18 cellular contexts compared by ENCODE assay signal in the genomic region with DNA sequence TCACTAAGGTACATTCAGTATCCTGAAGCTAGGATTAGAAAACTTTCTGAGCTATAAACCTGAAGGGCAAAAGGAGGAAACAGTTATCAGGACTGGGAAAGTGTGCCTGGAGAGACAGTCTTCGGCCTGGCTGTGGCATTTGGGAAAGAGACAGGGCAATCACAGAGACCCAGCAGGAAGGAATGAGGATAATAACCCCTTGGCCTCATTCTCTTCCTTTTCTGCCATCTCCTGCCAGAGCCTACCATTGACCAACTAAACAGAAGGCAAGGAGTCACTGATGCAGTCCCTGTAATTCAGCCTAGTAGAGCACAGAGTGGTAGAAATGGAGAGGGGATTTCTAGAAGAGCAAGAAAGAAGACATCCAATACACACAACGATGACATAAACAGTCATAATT.
DNase-seq lines count a peak whose midpoint lies in the region; ATAC-seq and TF ChIP-seq lines count a peak whose summit lies in the region.
"Had no signal": no experiment of that assay in that cellular context is flagged by ENCODE, and none has a peak within 500 bp of the region (broad histone marks: within the 10 kb centered on the region; RNA-seq: fewer than 3 reads in every experiment).

No MANE protein-coding gene starts in this region.

- DNase-seq in ascending aorta (ENCODE audit: low spot score in 2 of 2) (no peak), left cardiac atrium (no peak), SKM-1 (lab: John Stamatoyannopoulos, UW; ENCODE audit: unreplicated experiment) (no peak), stomach (no peak), D341Med (ENCODE audit: low spot score) (no peak), hepatic stellate cell (ENCODE audit: low spot score) (no peak)
- DNase-seq: activated CD4-positive, alpha-beta T cell treated with anti-CD3 and anti-CD28 coated beads, Interleukin-2, amount 50 U/mL, for 1 hour; activated T-cell treated with anti-CD3 and anti-CD28 coated beads, Interleukin-2, amount 50 U/mL, for 1 hour; brain microvascular endothelial cell; COR-L47; effector memory CD4-positive, alpha-beta T cell; left lung; NCI-H1930; NCI-H510A treated with DMSO at 0.1 percent for 48 hours had no signal

- no peak overlapping the region for H3K9ac ChIP-seq in parathyroid adenoma

- TF ChIP-seq EP300 in stomach (IDR thresholded peaks at IDR 0.05), result no peak

- H3K4me2 ChIP-seq in parathyroid adenoma (ENCODE audit: low read length), result no peak overlapping the region

- H2AFZ ChIP-seq in parathyroid adenoma, result peak overlapping the region; percentile 26

- ATAC-seq in GM18907 (IDR thresholded peaks at IDR 0.05; ENCODE audit: unreplicated experiment), result peak; percentile 39
- ATAC-seq in left cardiac atrium, result peak; percentile 34 to 46
- ATAC-seq: activated naive CD4-positive, alpha-beta T cell treated with anti-CD3 and anti-CD28 coated beads, Interleukin-2, amount 50 U/mL, for 72 hours; HCT116; left lung had no signal

- 56 to 73% (median 68%) methylated on average over 2 of the region's 2 CpGs for WGBS in stomach, 5 donors

- peak overlapping the region; percentile 14 to 80 for H3K27ac ChIP-seq in ascending aorta
- no peak overlapping the region for H3K27ac ChIP-seq in parathyroid adenoma
- H3K27ac ChIP-seq in stomach, result no peak overlapping the region
- H3K27ac ChIP-seq: brain microvascular endothelial cell, left lung had no signal

- H3K9me3 ChIP-seq in ascending aorta (no peaks in the 10 kb centered on the region), parathyroid adenoma (ENCODE audit: control insufficient read depth, low read length) (no peaks in the 10 kb centered on the region), stomach (no peaks in the 10 kb centered on the region)
- H3K9me3 ChIP-seq: left lung had no signal

- intact Hi-C loops in ascending aorta (cut with DNase I), result no loop called here
- intact Hi-C loops in left cardiac atrium (cut with DNase I), result no loop called here
- intact Hi-C loops in stomach (cut with DNase I; ENCODE audit: low total_unique reads), result no loop called here

- TF ChIP-seq POLR2A in stomach (IDR thresholded peaks at IDR 0.05), result no peak

- H3K4me3 ChIP-seq in ascending aorta (no peak overlapping the region), parathyroid adenoma (ENCODE audit: low read depth, low read length) (no peak overlapping the region), stomach (no peak overlapping the region)
- H3K4me3 ChIP-seq: left lung had no signal

- H3K79me2 ChIP-seq in parathyroid adenoma, result no peaks in the 10 kb centered on the region

- H3K27me3 ChIP-seq in ascending aorta, result no peaks in the 10 kb centered on the region
- no peaks in the 10 kb centered on the region for H3K27me3 ChIP-seq in parathyroid adenoma (ENCODE audit: control insufficient read depth, insufficient read depth, low read length)
- no peaks in the 10 kb centered on the region for H3K27me3 ChIP-seq in stomach
- H3K27me3 ChIP-seq: brain microvascular endothelial cell, left lung had no signal

- H3K4me1 ChIP-seq in ascending aorta (peaks cover 0 to 17% of the 10 kb centered on the region in 2 donors), parathyroid adenoma (peaks cover 8% of the 10 kb centered on the region), stomach (peaks cover 0 to 16% (median 4%) of the 10 kb centered on the region in 4 donors)
- H3K4me1 ChIP-seq: left lung had no signal

- no peaks in the 10 kb centered on the region for H3K36me3 ChIP-seq in ascending aorta
- H3K36me3 ChIP-seq in parathyroid adenoma (ENCODE audit: control insufficient read depth, insufficient read depth, low read length), result no peaks in the 10 kb centered on the region
- H3K36me3 ChIP-seq in stomach, result no peaks in the 10 kb centered on the region
- H3K36me3 ChIP-seq: brain microvascular endothelial cell, left lung had no signal

- TF ChIP-seq CTCF in ascending aorta (IDR thresholded peaks at IDR 0.05) (no peak), parathyroid adenoma (IDR thresholded peaks at IDR 0.05) (no peak), stomach (IDR thresholded peaks at IDR 0.05) (no peak)

Comparison
In these comparisons a context has a peak if more than half of its experiments do, and no peak if none do; other contexts are left out.
1. H3K27ac ChIP-seq: peak in ascending aorta (2 of 2); none in parathyroid adenoma (single experiment) and stomach (0 of 5).